In genomic region chr17:869067-869466, GRCh38 we compare ENCODE assay signal across 11 cellular contexts.
DNase-seq lines count a peak whose midpoint lies in the region; ATAC-seq and TF ChIP-seq lines count a peak whose summit lies in the region.
"Had no signal": no experiment of that assay in that cellular context is flagged by ENCODE, and none has a peak within 500 bp of the region (broad histone marks: within the 10 kb centered on the region; RNA-seq: fewer than 3 reads in every experiment).

No MANE protein-coding gene starts in this region.

- intact Hi-C loops in ovary (cut with DNase I) = no loop called here

- ATAC-seq in SK-N-SH treated with all-trans-retinoic acid at 6 μM for 48 hours (peak; percentile 63), GM19351 (IDR thresholded peaks at IDR 0.05; ENCODE audit: unreplicated experiment) (no peak)

- peak overlapping the region; percentile 65 for H2AFZ ChIP-seq in ACC112 (ENCODE audit: low read length, unreplicated experiment)

- TF ChIP-seq POLR2A in ovary (IDR thresholded peaks at IDR 0.05) = no peak

- no peak for TF ChIP-seq EP300 in ovary (IDR thresholded peaks at IDR 0.05)

- 9 to 26% (median 25%) methylated on average over 7 of the region's 7 CpGs for WGBS in ovary, 3 donors

- H3K27me3 ChIP-seq in ACC112 (ENCODE audit: insufficient read depth, low read length) (no peaks in the 10 kb centered on the region), cardiac muscle cell (no peaks in the 10 kb centered on the region), ovary (no peaks in the 10 kb centered on the region)

- peak overlapping the region; percentile 94 for H3K27ac ChIP-seq in ACC112 (ENCODE audit: low read depth, low read length)
- peak overlapping the region; percentile 13 for H3K27ac ChIP-seq in cardiac muscle cell
- H3K27ac ChIP-seq in ovary = peak overlapping the region; percentile 62 to 66

- DNase-seq in cardiac muscle cell (ENCODE audit: low read depth in 1 of 2, low spot score in 1 of 2) = peak in 1 of 2 donors; percentile 52
- peak; percentile 64 to 80 (median 79) for DNase-seq in ovary
- DNase-seq in NCI-H510A treated with DMSO at 0.1 percent for 48 hours (lab: John Stamatoyannopoulos, UW) = no peak
- DNase-seq in NCI-H526 (lab: John Stamatoyannopoulos, UW) = no peak
- DNase-seq in UCSD-AML1 (lab: John Stamatoyannopoulos, UW; ENCODE audit: unreplicated experiment) = no peak
- DNase-seq: activated CD4-positive, CD25-positive, alpha-beta regulatory T cell; activated naive CD8-positive, alpha-beta T cell treated with anti-CD3 and anti-CD28 coated beads, Interleukin-2, amount 10 ng/mL, durations not matched to agents 7 days and 5 days; NCI-H510A had no signal

- no peaks in the 10 kb centered on the region for H3K36me3 ChIP-seq in ACC112 (ENCODE audit: insufficient read depth, low read length)
- no peaks in the 10 kb centered on the region for H3K36me3 ChIP-seq in cardiac muscle cell
- H3K36me3 ChIP-seq in ovary = no peaks in the 10 kb centered on the region

- H3K4me1 ChIP-seq in ACC112 (ENCODE audit: control insufficient read depth, insufficient read depth, low read length, unreplicated experiment) (peaks cover 21% of the 10 kb centered on the region), cardiac muscle cell (ENCODE audit: low read depth) (no peaks in the 10 kb centered on the region), ovary (ENCODE audit: insufficient read depth) (peaks cover 13% of the 10 kb centered on the region)

- no peaks in the 10 kb centered on the region for H3K79me2 ChIP-seq in ACC112 (ENCODE audit: control insufficient read depth, insufficient read depth, low read length, unreplicated experiment)

- TF ChIP-seq CTCF in cardiac muscle cell (IDR thresholded peaks at IDR 0.05; ENCODE audit: low read depth, low read length) (no peak), ovary (IDR thresholded peaks at IDR 0.05) (no peak)

- H3K4me3 ChIP-seq in ACC112 (ENCODE audit: low read depth, low read length) = peak overlapping the region; percentile 70
- H3K4me3 ChIP-seq in cardiac muscle cell = no peak overlapping the region
- H3K4me3 ChIP-seq in ovary = no peak overlapping the region

- H3K9me3 ChIP-seq in cardiac muscle cell (ENCODE audit: low read depth) (no peaks in the 10 kb centered on the region), ovary (no peaks in the 10 kb centered on the region)

TF ChIP-seq in SK-N-SH treated with all-trans-retinoic acid at 6 μM for 48 hours, 23 proteins besides CTCF, POLR2A, EP300 and RAD21:
- TF ChIP-seq TOX (CRISPR knock-in tag; IDR thresholded peaks at IDR 0.05; ENCODE audit: borderline replicate concordance) (no peak), ZFP30 (CRISPR knock-in tag; IDR thresholded peaks at IDR 0.05) (no peak), GLIS3 (CRISPR knock-in tag; IDR thresholded peaks at IDR 0.05) (no peak), ARNTL (CRISPR knock-in tag; IDR thresholded peaks at IDR 0.05; ENCODE audit: borderline replicate concordance, low read depth) (no peak), PPARA (CRISPR knock-in tag; IDR thresholded peaks at IDR 0.05; ENCODE audit: borderline replicate concordance) (no peak), TCF4 (CRISPR knock-in tag; IDR thresholded peaks at IDR 0.05; ENCODE audit: borderline replicate concordance) (no peak), ZFP3 (CRISPR knock-in tag; IDR thresholded peaks at IDR 0.05) (no peak), POU6F1 (CRISPR knock-in tag; IDR thresholded peaks at IDR 0.05; ENCODE audit: borderline replicate concordance, low read depth) (no peak), ISL1 (CRISPR knock-in tag; IDR thresholded peaks at IDR 0.05) (no peak), ESRRG (CRISPR knock-in tag; IDR thresholded peaks at IDR 0.05) (no peak), ZNF565 (CRISPR knock-in tag; conservative IDR thresholded peaks at IDR 0.05; ENCODE audit: low read depth) (no peak), ZNF70 (CRISPR knock-in tag; IDR thresholded peaks at IDR 0.05) (no peak), BACH2 (CRISPR knock-in tag; IDR thresholded peaks at IDR 0.05; ENCODE audit: borderline replicate concordance) (no peak), ZC3H10 (CRISPR knock-in tag; IDR thresholded peaks at IDR 0.05) (no peak)
- TF ChIP-seq, protein P1, sequence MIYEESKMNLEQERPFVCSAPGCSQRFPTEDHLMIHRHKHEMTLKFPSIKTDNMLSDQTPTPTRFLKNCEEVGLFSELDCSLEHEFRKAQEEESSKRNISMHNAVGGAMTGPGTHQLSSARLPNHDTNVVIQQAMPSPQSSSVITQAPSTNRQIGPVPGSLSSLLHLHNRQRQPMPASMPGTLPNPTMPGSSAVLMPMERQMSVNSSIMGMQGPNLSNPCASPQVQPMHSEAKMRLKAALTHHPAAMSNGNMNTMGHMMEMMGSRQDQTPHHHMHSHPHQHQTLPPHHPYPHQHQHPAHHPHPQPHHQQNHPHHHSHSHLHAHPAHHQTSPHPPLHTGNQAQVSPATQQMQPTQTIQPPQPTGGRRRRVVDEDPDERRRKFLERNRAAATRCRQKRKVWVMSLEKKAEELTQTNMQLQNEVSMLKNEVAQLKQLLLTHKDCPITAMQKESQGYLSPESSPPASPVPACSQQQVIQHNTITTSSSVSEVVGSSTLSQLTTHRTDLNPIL (CRISPR knock-in tag; IDR thresholded peaks at IDR 0.05; ENCODE audit: low read depth) = no peak

Comparison
In these comparisons a context has a peak if more than half of its experiments do, and no peak if none do; other contexts are left out.
1. H3K27ac ChIP-seq: peak in every context shown above with its lines; median percentile 94 in ACC112; 64 in ovary; 13 in cardiac muscle cell.
2. DNase-seq: peak in ovary (5 of 5); none in NCI-H510A treated with DMSO at 0.1 percent for 48 hours (single experiment), NCI-H526 (0 of 2) and UCSD-AML1 (single experiment).